In genomic region chr7:114653391-114654088, GRCh38 we compare ENCODE assay signal across 1 cellular context.
A peak's percentile ranks its signal among the peaks of the same experiment; 100 is the strongest.
TF ChIP-seq lines count a peak whose summit lies in the region.

No MANE protein-coding gene starts in this region.

TF ChIP-seq in HEK293, 187 proteins besides CTCF, POLR2A, EP300 and RAD21 (continued from another document and continues in another):
- TF ChIP-seq ZNF148 (tag by site-specific recombination; IDR thresholded peaks at IDR 0.05; ENCODE audit: borderline replicate concordance) (no peak), ZNF18 (tag by site-specific recombination; IDR thresholded peaks at IDR 0.05) (peak; percentile 94), ZNF311 (tag by site-specific recombination; IDR thresholded peaks at IDR 0.05; ENCODE audit: borderline replicate concordance) (no peak), KLF8 (tag by site-specific recombination; IDR thresholded peaks at IDR 0.05) (no peak), ZNF449 (tag by site-specific recombination; IDR thresholded peaks at IDR 0.05) (peak; percentile 51; the same call in 1 of the 2 replicates), ZNF10 (tag by site-specific recombination; IDR thresholded peaks at IDR 0.05) (peak; percentile 57), GLI2 (tag by site-specific recombination; IDR thresholded peaks at IDR 0.05; ENCODE audit: borderline replicate concordance, low read depth) (peak; percentile 97; the same call in 1 of the 2 replicates), ZNF473 (tag by site-specific recombination; IDR thresholded peaks at IDR 0.05) (no peak), ZNF580 (tag by site-specific recombination; IDR thresholded peaks at IDR 0.05) (peak; percentile 89), ZNF174 (tag by site-specific recombination; IDR thresholded peaks at IDR 0.05) (no peak), PATZ1 (tag by site-specific recombination; IDR thresholded peaks at IDR 0.05) (peak; percentile 79), ZBTB7A (tag by site-specific recombination; IDR thresholded peaks at IDR 0.05; ENCODE audit: low read depth) (no peak), ZNF37A (tag by site-specific recombination; IDR thresholded peaks at IDR 0.05) (no peak), GLIS1 (tag by site-specific recombination; IDR thresholded peaks at IDR 0.05) (peak; percentile 80), ZNF292 (tag by site-specific recombination; IDR thresholded peaks at IDR 0.05; ENCODE audit: borderline replicate concordance, low read depth) (no peak), ZBTB6 (tag by site-specific recombination; IDR thresholded peaks at IDR 0.05) (no peak), ZNF433 (tag by site-specific recombination; IDR thresholded peaks at IDR 0.05; ENCODE audit: low read depth) (no peak), ZNF777 (tag by site-specific recombination; IDR thresholded peaks at IDR 0.05; ENCODE audit: borderline replicate concordance) (no peak), REST (tag by site-specific recombination; IDR thresholded peaks at IDR 0.05) (no peak), WT1 (tag by site-specific recombination; IDR thresholded peaks at IDR 0.05) (peak; percentile 73), ZBTB26 (tag by site-specific recombination; optimal IDR thresholded peaks at IDR 0.05) (no peak), KLF9 (tag by site-specific recombination; IDR thresholded peaks at IDR 0.05; ENCODE audit: low read depth) (0 out of 2 replicates have a peak, but pooled peaks have one; percentile 10), ZNF354C (tag by site-specific recombination; IDR thresholded peaks at IDR 0.05; ENCODE audit: borderline replicate concordance, low read depth) (no peak), MEIS1 (CRISPR knock-in tag; IDR thresholded peaks at IDR 0.05; ENCODE audit: borderline replicate concordance) (no peak), ZNF169 (tag by site-specific recombination; IDR thresholded peaks at IDR 0.05) (no peak), ZNF16 (tag by site-specific recombination; IDR thresholded peaks at IDR 0.05; ENCODE audit: low read depth) (no peak), RBAK (tag by site-specific recombination; IDR thresholded peaks at IDR 0.05) (no peak), ZBTB17 (tag by site-specific recombination; IDR thresholded peaks at IDR 0.05) (peak; percentile 84), ZNF140 (tag by site-specific recombination; IDR thresholded peaks at IDR 0.05) (no peak), ZNF221 (tag by site-specific recombination; IDR thresholded peaks at IDR 0.05; ENCODE audit: borderline replicate concordance) (no peak), ZSCAN5A (tag by site-specific recombination; IDR thresholded peaks at IDR 0.05) (no peak), ZNF670 (tag by site-specific recombination; IDR thresholded peaks at IDR 0.05; ENCODE audit: low read depth) (no peak), ZNF324 (tag by site-specific recombination; IDR thresholded peaks at IDR 0.05) (0 out of 2 replicates have a peak, but pooled peaks have one; percentile 51), INSM2 (tag by site-specific recombination; IDR thresholded peaks at IDR 0.05) (no peak), ZNF514 (tag by site-specific recombination; IDR thresholded peaks at IDR 0.05) (no peak), ZNF544 (tag by site-specific recombination; IDR thresholded peaks at IDR 0.05) (no peak), ZBTB21 (tag by site-specific recombination; IDR thresholded peaks at IDR 0.05) (peak; percentile 71), ZNF423 (tag by site-specific recombination; IDR thresholded peaks at IDR 0.05) (peak; percentile 73), KLF16 (tag by site-specific recombination; IDR thresholded peaks at IDR 0.05) (no peak; the same call in 1 of the 2 replicates), YY2 (tag by site-specific recombination; IDR thresholded peaks at IDR 0.05) (no peak), HOXA7 (CRISPR knock-in tag; IDR thresholded peaks at IDR 0.05; ENCODE audit: borderline replicate concordance) (no peak), ZNF76 (tag by site-specific recombination; IDR thresholded peaks at IDR 0.05; ENCODE audit: borderline replicate concordance, low read depth) (peak; percentile 46; the same call in 1 of the 2 replicates), ZNF121 (tag by site-specific recombination; IDR thresholded peaks at IDR 0.05) (peak; percentile 47; the same call in 1 of the 2 replicates), ZNF302 (tag by site-specific recombination; IDR thresholded peaks at IDR 0.05; ENCODE audit: low read depth) (no peak), ZNF677 (tag by site-specific recombination; IDR thresholded peaks at IDR 0.05) (no peak), ZNF350 (tag by site-specific recombination; IDR thresholded peaks at IDR 0.05) (no peak), ZEB2 (tag by site-specific recombination; IDR thresholded peaks at IDR 0.05) (peak; percentile 98)
